ENCODE assay signal across 22 cellular contexts in the genomic region with DNA sequence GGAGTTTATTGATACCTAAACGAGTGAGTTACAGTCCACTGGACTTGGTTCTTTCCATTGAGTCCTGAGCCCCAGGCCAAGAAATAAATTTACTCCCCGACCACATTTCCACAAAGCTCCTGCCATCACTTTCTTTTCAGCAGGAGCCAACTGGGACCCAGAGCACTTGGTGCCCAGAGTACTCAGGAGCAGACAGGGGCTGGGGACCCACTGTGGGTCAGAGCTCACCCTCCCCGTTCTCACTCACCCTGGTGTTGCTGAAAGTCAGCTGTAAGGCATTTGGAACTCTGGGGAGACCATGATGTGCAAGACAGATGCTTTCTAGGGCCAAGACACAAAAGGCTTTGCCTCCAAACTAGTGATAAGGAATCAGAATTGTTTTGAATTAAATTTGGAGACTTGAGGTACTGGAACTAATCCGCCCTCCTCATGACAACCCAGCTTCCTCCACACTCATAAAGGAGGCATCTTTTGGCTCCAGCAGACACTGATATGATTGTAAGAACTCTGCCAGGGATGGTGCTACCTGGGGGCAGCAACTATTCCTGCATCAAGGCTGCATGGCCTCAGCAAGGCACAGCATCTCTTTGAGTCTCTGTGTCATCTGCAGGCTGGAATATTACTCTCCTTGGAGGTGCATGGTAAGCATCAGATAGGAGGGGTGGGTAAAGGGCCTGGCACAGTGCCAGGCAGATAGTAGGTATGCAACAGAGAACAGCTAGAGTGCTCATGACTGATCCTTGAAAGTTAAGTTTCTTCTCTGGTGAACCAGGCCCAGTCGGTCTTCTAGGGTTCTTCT. TPM values are rescaled to one million over a fixed set of nuclear protein-coding genes. Genes with fewer than 3 reads are reported as not detected.
DNase-seq lines count a peak whose midpoint lies in the region; ATAC-seq and TF ChIP-seq lines count a peak whose summit lies in the region.
"Had no signal": no experiment of that assay in that cellular context is flagged by ENCODE, and none has a peak within 500 bp of the region (broad histone marks: within the 10 kb centered on the region; RNA-seq: fewer than 3 reads in every experiment).

No MANE protein-coding gene starts in this region.

- CTCF ChIA-PET in activated B cell treated with CpG ODN at 0.5 μM for 24 hours (lab: Charles Lee) = interaction anchor here (0.7 kb wide), 1 partner anchor 49 kb away, joined by 3 read pairs; no protein-coding TSS in a partner anchor

- no peak for TF ChIP-seq CTCF in activated B cell treated with CpG ODN at 0.5 μM for 24 hours (IDR thresholded peaks at IDR 0.05)
- no peak for TF ChIP-seq CTCF in osteocyte (IDR thresholded peaks at IDR 0.05)

- peak overlapping the region; percentile 84 for H3K4me3 Mint-ChIP-seq in activated naive CD4-positive, alpha-beta T cell treated with anti-CD3 and anti-CD28 coated beads, Interleukin-2, amount 50 U/mL, for 24 hours
- H3K4me3 Mint-ChIP-seq in activated B cell treated with CpG ODN at 0.5 μM for 24 hours (no peak overlapping the region), osteocyte (ENCODE audit: unreplicated experiment) (no peak overlapping the region)
- H3K4me3 Mint-ChIP-seq in activated naive CD8-positive, alpha-beta T cell treated with anti-CD3 and anti-CD28 coated beads, Interleukin-2, amount 10 ng/mL, durations not matched to agents 7 days and 5 days = no peak overlapping the region
- no peak overlapping the region for H3K4me3 Mint-ChIP-seq in stimulated activated memory B cell treated with anti-CD40 and anti-IgM and Interleukin-4, amounts not matched to agents 10 μg/mL and 1 μg/mL and 100 μg/mL, for 72 hours
- H3K4me3 Mint-ChIP-seq: CD4-positive, alpha-beta T cell; neural crest cell; T-cell had no signal

- no peak for DNase-seq in activated naive CD4-positive, alpha-beta T cell treated with anti-CD3 and anti-CD28 coated beads, Interleukin-2, amount 50 U/mL, for 16 hours
- DNase-seq in activated B cell treated with CpG ODN at 0.5 μM for 24 hours (no peak), osteocyte (ENCODE audit: extremely low spot score, unreplicated experiment) (no peak)
- no peak for DNase-seq in activated naive CD8-positive, alpha-beta T cell treated with anti-CD3 and anti-CD28 coated beads, Interleukin-2, amount 10 ng/mL, durations not matched to agents 7 days and 5 days
- DNase-seq: activated CD4-positive, CD25-positive, alpha-beta regulatory T cell treated with anti-CD3 and anti-CD28 coated beads, Interleukin-2, amount 50 U/mL, for 72 hours; activated CD8-positive, alpha-beta memory T cell treated with anti-CD3 and anti-CD28 coated beads, Interleukin-2, amount 50 U/mL, for 48 hours; activated naive CD4-positive, alpha-beta T cell treated with Interleukin-2 at 50 U/mL for 16 hours; CD4-positive, alpha-beta T cell; immature natural killer cell; left colon; NCI-H1436 treated with DMSO at 0.1 percent for 48 hours; NCI-H446; NCI-H774; stimulated activated CD4-positive, alpha-beta T cell treated with anti-CD3 and anti-CD28 coated beads, Interleukin-4, amount 100 ng/mL, for 1 hour; T-cell; testis; uterus had no signal

- peak overlapping the region; percentile 97 for H3K27ac Mint-ChIP-seq in activated naive CD4-positive, alpha-beta T cell treated with anti-CD3 and anti-CD28 coated beads, Interleukin-2, amount 50 U/mL, for 24 hours
- H3K27ac Mint-ChIP-seq in activated B cell treated with CpG ODN at 0.5 μM for 24 hours = peak overlapping the region; percentile 30
- H3K27ac Mint-ChIP-seq in activated naive CD8-positive, alpha-beta T cell treated with anti-CD3 and anti-CD28 coated beads, Interleukin-2, amount 10 ng/mL, durations not matched to agents 7 days and 5 days = peak overlapping the region; percentile 21
- H3K27ac Mint-ChIP-seq in stimulated activated memory B cell treated with anti-CD40 and anti-IgM and Interleukin-4, amounts not matched to agents 10 μg/mL and 1 μg/mL and 100 μg/mL, for 72 hours = peak overlapping the region; percentile 97
- no peak overlapping the region for H3K27ac Mint-ChIP-seq in osteocyte (ENCODE audit: unreplicated experiment)
- H3K27ac Mint-ChIP-seq: T-cell had no signal

- intact Hi-C loops in activated B cell treated with CpG ODN at 0.5 μM for 24 hours (cut with micrococcal nuclease) = no loop called here

- H3K27me3 Mint-ChIP-seq in activated naive CD4-positive, alpha-beta T cell treated with anti-CD3 and anti-CD28 coated beads, Interleukin-2, amount 50 U/mL, for 24 hours = no peaks in the 10 kb centered on the region
- H3K27me3 Mint-ChIP-seq in activated B cell treated with CpG ODN at 0.5 μM for 24 hours (no peaks in the 10 kb centered on the region), osteocyte (ENCODE audit: unreplicated experiment) (no peaks in the 10 kb centered on the region)
- peaks cover 2% of the 10 kb centered on the region for H3K27me3 Mint-ChIP-seq in activated naive CD8-positive, alpha-beta T cell treated with anti-CD3 and anti-CD28 coated beads, Interleukin-2, amount 10 ng/mL, durations not matched to agents 7 days and 5 days
- no peaks in the 10 kb centered on the region for H3K27me3 Mint-ChIP-seq in stimulated activated memory B cell treated with anti-CD40 and anti-IgM and Interleukin-4, amounts not matched to agents 10 μg/mL and 1 μg/mL and 100 μg/mL, for 72 hours
- H3K27me3 Mint-ChIP-seq: CD4-positive, alpha-beta T cell; T-cell had no signal

- H3K36me3 Mint-ChIP-seq in activated naive CD4-positive, alpha-beta T cell treated with anti-CD3 and anti-CD28 coated beads, Interleukin-2, amount 50 U/mL, for 24 hours = peaks cover 4% of the 10 kb centered on the region
- H3K36me3 Mint-ChIP-seq in activated B cell treated with CpG ODN at 0.5 μM for 24 hours (ENCODE audit: low read depth) = peaks cover 1% of the 10 kb centered on the region
- H3K36me3 Mint-ChIP-seq in activated naive CD8-positive, alpha-beta T cell treated with anti-CD3 and anti-CD28 coated beads, Interleukin-2, amount 10 ng/mL, durations not matched to agents 7 days and 5 days = peaks cover 9% of the 10 kb centered on the region
- H3K36me3 Mint-ChIP-seq in stimulated activated memory B cell treated with anti-CD40 and anti-IgM and Interleukin-4, amounts not matched to agents 10 μg/mL and 1 μg/mL and 100 μg/mL, for 72 hours = peaks cover 10% of the 10 kb centered on the region
- peaks cover 10% of the 10 kb centered on the region for H3K36me3 Mint-ChIP-seq in osteocyte (ENCODE audit: unreplicated experiment)

- POLR2A ChIA-PET in activated B cell treated with CpG ODN at 0.5 μM for 24 hours (lab: Charles Lee) = interaction anchor here (1.0 kb wide), 1 partner anchor 16 kb away, joined by 7 read pairs; a partner anchor contains a TSS
- POLR2A ChIA-PET in activated naive CD8-positive, alpha-beta T cell treated with anti-CD3 and anti-CD28 coated beads, Interleukin-2, amount 10 ng/mL, durations not matched to agents 7 days and 5 days (lab: Charles Lee) = interaction anchor here (0.7 to 6.8 kb wide), 4 partner anchors 7 to 46 kb away, joined by 3 to 47 read pairs (median 5); a partner anchor contains a TSS

- ATAC-seq in activated B cell treated with CpG ODN at 0.5 μM for 24 hours (ENCODE audit: low read depth) (no peak), HG03280 (IDR thresholded peaks at IDR 0.05; ENCODE audit: unreplicated experiment) (no peak)
- no peak for ATAC-seq in activated naive CD8-positive, alpha-beta T cell treated with anti-CD3 and anti-CD28 coated beads, Interleukin-2, amount 10 ng/mL, durations not matched to agents 7 days and 5 days (ENCODE audit: low read depth)
- ATAC-seq in stimulated activated memory B cell treated with anti-CD40 and anti-IgM and Interleukin-4, amounts not matched to agents 10 μg/mL and 1 μg/mL and 100 μg/mL, for 72 hours = no peak
- ATAC-seq: GM12878, left colon, T-cell had no signal

- peaks cover 57% of the 10 kb centered on the region for H3K4me1 Mint-ChIP-seq in activated naive CD4-positive, alpha-beta T cell treated with anti-CD3 and anti-CD28 coated beads, Interleukin-2, amount 50 U/mL, for 24 hours
- peaks cover 48% of the 10 kb centered on the region for H3K4me1 Mint-ChIP-seq in activated B cell treated with CpG ODN at 0.5 μM for 24 hours
- H3K4me1 Mint-ChIP-seq in activated naive CD8-positive, alpha-beta T cell treated with anti-CD3 and anti-CD28 coated beads, Interleukin-2, amount 10 ng/mL, durations not matched to agents 7 days and 5 days = peaks cover 55% of the 10 kb centered on the region
- H3K4me1 Mint-ChIP-seq in stimulated activated memory B cell treated with anti-CD40 and anti-IgM and Interleukin-4, amounts not matched to agents 10 μg/mL and 1 μg/mL and 100 μg/mL, for 72 hours = peaks cover 53% of the 10 kb centered on the region
- no peaks in the 10 kb centered on the region for H3K4me1 Mint-ChIP-seq in osteocyte (ENCODE audit: unreplicated experiment)
- H3K4me1 Mint-ChIP-seq: neural crest cell had no signal

- peaks cover 3% of the 10 kb centered on the region for H3K9me3 Mint-ChIP-seq in activated naive CD4-positive, alpha-beta T cell treated with anti-CD3 and anti-CD28 coated beads, Interleukin-2, amount 50 U/mL, for 24 hours
- H3K9me3 Mint-ChIP-seq in activated B cell treated with CpG ODN at 0.5 μM for 24 hours (no peaks in the 10 kb centered on the region), osteocyte (ENCODE audit: unreplicated experiment) (no peaks in the 10 kb centered on the region)
- no peaks in the 10 kb centered on the region for H3K9me3 Mint-ChIP-seq in activated naive CD8-positive, alpha-beta T cell treated with anti-CD3 and anti-CD28 coated beads, Interleukin-2, amount 10 ng/mL, durations not matched to agents 7 days and 5 days
- no peaks in the 10 kb centered on the region for H3K9me3 Mint-ChIP-seq in stimulated activated memory B cell treated with anti-CD40 and anti-IgM and Interleukin-4, amounts not matched to agents 10 μg/mL and 1 μg/mL and 100 μg/mL, for 72 hours
- H3K9me3 Mint-ChIP-seq: CD4-positive, alpha-beta T cell; immature natural killer cell; neural crest cell; T-cell had no signal

RNA-seq across cellular contexts. Expression of a gene that starts 7.3 kb away (rescaled TPM):
- total RNA-seq in activated B cell treated with CpG ODN at 0.5 μM for 24 hours (0.69 and 1.7 TPM in 2 replicates), osteocyte (8.8 and 10.7 TPM in 2 replicates)
- 10 to 100 TPM; 25.2 to 26.9 TPM for total RNA-seq in activated naive CD8-positive, alpha-beta T cell treated with anti-CD3 and anti-CD28 coated beads, Interleukin-2, amount 10 ng/mL, durations not matched to agents 7 days and 5 days

RNA-seq across cellular contexts. Expression of a gene that starts 15.2 kb away (rescaled TPM):
- total RNA-seq in activated B cell treated with CpG ODN at 0.5 μM for 24 hours = 43.8 and 44.7 TPM in 2 replicates
- total RNA-seq in activated naive CD8-positive, alpha-beta T cell treated with anti-CD3 and anti-CD28 coated beads, Interleukin-2, amount 10 ng/mL, durations not matched to agents 7 days and 5 days = 10 to 100 TPM; 71.8 to 73.3 TPM
- total RNA-seq in osteocyte = 63.4 and 66.0 TPM in 2 replicates

RNA-seq across cellular contexts. Expression of a gene that starts 15.8 kb away (rescaled TPM):
- total RNA-seq in activated B cell treated with CpG ODN at 0.5 μM for 24 hours (315 and 338 TPM in 2 replicates), osteocyte (140 and 142 TPM in 2 replicates)
- 100 to 1,000 TPM; 225 to 227 TPM for total RNA-seq in activated naive CD8-positive, alpha-beta T cell treated with anti-CD3 and anti-CD28 coated beads, Interleukin-2, amount 10 ng/mL, durations not matched to agents 7 days and 5 days

RNA-seq across cellular contexts. Expression of a gene that starts 27.3 kb away (rescaled TPM):
- 43.5 and 60.7 TPM in 2 replicates for total RNA-seq in activated B cell treated with CpG ODN at 0.5 μM for 24 hours
- 10 to 100 TPM; 41.3 to 46.1 TPM for total RNA-seq in activated naive CD8-positive, alpha-beta T cell treated with anti-CD3 and anti-CD28 coated beads, Interleukin-2, amount 10 ng/mL, durations not matched to agents 7 days and 5 days
- 34.8 and 37.9 TPM in 2 replicates for total RNA-seq in osteocyte

RNA-seq across cellular contexts. Expression of a gene that starts 33.0 kb away (rescaled TPM):
- 51.4 and 61.9 TPM in 2 replicates for total RNA-seq in activated B cell treated with CpG ODN at 0.5 μM for 24 hours
- 10 to 100 TPM; 84.0 to 85.7 TPM for total RNA-seq in activated naive CD8-positive, alpha-beta T cell treated with anti-CD3 and anti-CD28 coated beads, Interleukin-2, amount 10 ng/mL, durations not matched to agents 7 days and 5 days
- 53.6 and 54.8 TPM in 2 replicates for total RNA-seq in osteocyte
